ENCODE assay signal across 8 cellular contexts in genomic region chr16:77212736-77213541, GRCh38. TPM values are rescaled to one million over a fixed set of nuclear protein-coding genes. Genes with fewer than 3 reads are reported as not detected.
DNase-seq lines count a peak whose midpoint lies in the region; ATAC-seq, FAIRE-seq and TF ChIP-seq lines count a peak whose summit lies in the region.

No MANE protein-coding gene starts in this region.

- TF ChIP-seq EP300 in K562 (IDR thresholded peaks at IDR 0.05; ENCODE audit: low read length): no peak

- H2AFZ ChIP-seq in Loucy (ENCODE audit: low read length) (peak overlapping the region; percentile 92), K562 (ENCODE audit: low read depth, low read length) (peak overlapping the region; percentile 94)

- DNase-seq in G401 (ENCODE audit: low spot score) (peak; percentile 78), T-helper 2 cell (peak; percentile 43 to 70 (median 51)), K562 (ENCODE audit: extremely low read depth in 1 of 4, low spot score in 3 of 4) (peak; percentile 66 to 85 (median 83)), kidney epithelial cell (ENCODE audit: low read depth) (no peak), H4 (ENCODE audit: low spot score) (no peak)
- peak; percentile 66 to 74 for DNase-seq in stimulated activated CD4-positive, alpha-beta T cell treated with anti-CD3 and anti-CD28 coated beads, Interleukin-2, amount 100 ng/mL, for 48 hours

- H3K79me2 ChIP-seq in Loucy (ENCODE audit: insufficient read depth, low read length) (no peaks in the 10 kb centered on the region), K562 (ENCODE audit: control insufficient read depth, insufficient read depth, low read length) (no peaks in the 10 kb centered on the region)

- intact Hi-C loops in K562 (cut with micrococcal nuclease): no loop called here

- TF ChIP-seq POLR2A in K562 (conservative IDR thresholded peaks at IDR 0.05): no peak

- no peaks in the 10 kb centered on the region for H3K9me3 ChIP-seq in Loucy (ENCODE audit: insufficient read depth, low read depth, low read length)
- no peaks in the 10 kb centered on the region for H3K9me3 ChIP-seq in K562 (replicated peaks; ENCODE audit: control insufficient read depth, insufficient read depth, low read depth, low read length)

- no peaks in the 10 kb centered on the region for H4K20me1 ChIP-seq in Loucy (ENCODE audit: insufficient read depth, low read length, poor library complexity, severe bottlenecking)
- H4K20me1 ChIP-seq in K562 (replicated peaks; ENCODE audit: control insufficient read depth, insufficient read depth, low read length): no peaks in the 10 kb centered on the region; the same call in 1 of the 2 replicates

- ATAC-seq in GM21825 (IDR thresholded peaks at IDR 0.05; ENCODE audit: unreplicated experiment) (peak; percentile 66), K562 (peak; percentile 97)

- no peaks in the 10 kb centered on the region for H3K9me2 ChIP-seq in Loucy (replicated peaks; ENCODE audit: low read depth, low read length)

- H3K9me1 ChIP-seq in K562 (ENCODE audit: control insufficient read depth, insufficient read depth, low read length): no peaks in the 10 kb centered on the region

- H3K27me3 ChIP-seq in Loucy (ENCODE audit: insufficient read depth, low read length, poor library complexity, severe bottlenecking) (no peaks in the 10 kb centered on the region), K562 (ENCODE audit: control insufficient read depth in 2 of 2, insufficient read depth in 2 of 2, low read length in 2 of 2) (peaks cover 0 to 16% of the 10 kb centered on the region in 2 experiments; a peak in 3 of 5 replicates), kidney epithelial cell (ENCODE audit: control insufficient read depth, insufficient read depth, low read length) (no peaks in the 10 kb centered on the region)

- no peak for TF ChIP-seq RAD21 in K562 (CRISPR knock-in tag; conservative IDR thresholded peaks at IDR 0.05 in 1 of 2, IDR thresholded peaks at IDR 0.05 in 1 of 2)

- TF ChIP-seq CTCF in Loucy (conservative IDR thresholded peaks at IDR 0.05; ENCODE audit: low read length) (no peak), K562 (IDR thresholded peaks at IDR 0.05 in 2 of 3, conservative IDR thresholded peaks at IDR 0.05 in 1 of 3; ENCODE audit: insufficient read depth in 2 of 3, low read depth in 1 of 3, low read length in 3 of 3) (no peak), kidney epithelial cell (IDR thresholded peaks at IDR 0.05; ENCODE audit: insufficient read depth, low read length, poor library complexity, severe bottlenecking) (no peak)

- H3K27ac ChIP-seq in K562 (ENCODE audit: extremely low read depth, low read depth, low read length): no peak overlapping the region

- POLR2A ChIA-PET in K562 (lab: Yijun Ruan, JAX): no interaction called here

- 25% methylated on average over 36 of the region's 62 CpGs for WGBS in K562 (ENCODE audit: insufficient coverage, low coverage, missing lambda C conversion rate)

- peak; percentile 61 for FAIRE-seq in K562 (lab: Jason Lieb, UNC)

- no TSS peak for BruUV-seq in K562 (replicated peaks; lab: Mats Ljungman, UMichigan)

- H3F3A ChIP-seq in Loucy (ENCODE audit: low read depth): no peaks in the 10 kb centered on the region

- peak overlapping the region; percentile 77 for H3K4me3 ChIP-seq in Loucy (ENCODE audit: low read length, poor library complexity, severe bottlenecking)
- peak overlapping the region; percentile 59 for H3K4me3 ChIP-seq in K562
- H3K4me3 ChIP-seq in kidney epithelial cell (ENCODE audit: low read depth, low read length): peak overlapping the region; percentile 70

- CTCF ChIA-PET in K562 (lab: Yijun Ruan, JAX; ENCODE audit: low intra/inter-chr PET ratio): no interaction called here

- H3K4me2 ChIP-seq in Loucy (ENCODE audit: low read depth, low read length, poor library complexity, severe bottlenecking): peak overlapping the region; percentile 47
- peak overlapping the region; percentile 80 for H3K4me2 ChIP-seq in K562 (ENCODE audit: insufficient read depth, low read length)

- no peaks in the 10 kb centered on the region for H3K36me3 ChIP-seq in Loucy (ENCODE audit: insufficient read depth, low read length)
- no peaks in the 10 kb centered on the region for H3K36me3 ChIP-seq in K562 (ENCODE audit: control insufficient read depth, insufficient read depth, low read length)
- no peaks in the 10 kb centered on the region for H3K36me3 ChIP-seq in kidney epithelial cell (ENCODE audit: control insufficient read depth, insufficient read depth, low read length)

- peak overlapping the region; percentile 79 for H3K9ac ChIP-seq in Loucy (ENCODE audit: low read depth, low read length, poor library complexity, severe bottlenecking)
- H3K9ac ChIP-seq in K562 (ENCODE audit: insufficient read depth in 1 of 2, low read depth in 2 of 2, low read length in 2 of 2): peak overlapping the region; percentile 46 to 90; a peak in 3 of 4 replicates

- H3K4me1 ChIP-seq in Loucy (ENCODE audit: insufficient read depth, low read length, poor library complexity, severe bottlenecking): no peaks in the 10 kb centered on the region
- H3K4me1 ChIP-seq in K562 (replicated peaks in 1 of 2; ENCODE audit: control insufficient read depth in 2 of 2, insufficient read depth in 2 of 2, low read length in 2 of 2): peaks cover 0 to 17% of the 10 kb centered on the region in 2 experiments; a peak in 2 of 5 replicates

- in situ Hi-C loops in G401 (cut with HindIII; ENCODE audit: low sequenced_read_pairs) (no loop called here), K562 (cut with MboI) (no loop called here)

TF ChIP-seq in K562, 482 proteins besides CTCF, POLR2A, EP300 and RAD21 (continues in another document):
- TF ChIP-seq HSF4 (CRISPR knock-in tag; IDR thresholded peaks at IDR 0.05; ENCODE audit: borderline replicate concordance): no peak
- no peak for TF ChIP-seq SMC3 (conservative IDR thresholded peaks at IDR 0.05; ENCODE audit: insufficient read depth, low read depth, low read length)
- no peak for TF ChIP-seq CHAMP1 (IDR thresholded peaks at IDR 0.05)

RNA-seq across cellular contexts. Expression of gene SYCE1L, which starts 13.7 kb away (rescaled TPM):
- not detected in 2 replicates for total RNA-seq in G401 (2014; rRNA removed; shearing (Covaris generic))
- total RNA-seq in K562 (2011; cell fraction: chromatin; rRNA removed; ENCODE audit: low replicate concordance): not detected in 2 replicates
- not detected in 2 replicates for total RNA-seq in K562 (2011; cell fraction: nucleolus; rRNA removed)
- not detected in 2 replicates for total RNA-seq in K562 (2011; cell fraction: nucleoplasm; rRNA removed)
- total RNA-seq in K562 (2014; rRNA removed) (0.54 and 0.57 TPM in 2 replicates), K562 (2014; rRNA removed; fragmentation: Illumina TruSeq; extraction: Trizol) (not detected in 2 replicates), K562 (2015; rRNA removed; fragmentation: Illumina TruSeq; extraction: Trizol) (0.19 and 0.80 TPM in 2 replicates), K562 (2021) (2.7 and 3.4 TPM in 2 replicates), kidney epithelial cell (3.4 and 7.5 TPM in 2 replicates)
- polyA plus RNA-seq in K562 (2011; rRNA removed) (not detected in 2 replicates), K562 (2014; fragmentation: Illumina TruSeq; extraction: Trizol) (not detected in 2 replicates), K562 (2014; fragmentation: Nextera tagmentation; extraction: Ambion mirVana) (not detected), K562 (2014; rRNA removed) (1.3 and 1.4 TPM in 2 replicates)
- polyA plus RNA-seq in K562 (2011; cell fraction: cytosol; rRNA removed): 0.13 and 0.21 TPM in 2 replicates
- 0.87 and 1.8 TPM in 2 replicates for polyA plus RNA-seq in K562 (2011; cell fraction: nucleus; rRNA removed)
- polyA plus RNA-seq in K562 (2012): 0.78 and 0.87 TPM in 2 replicates
- not detected in 2 replicates for polyA minus RNA-seq in K562 (2011; rRNA and poly(A)+ RNA removed)
- not detected in 2 replicates for polyA minus RNA-seq in K562 (2011; cell fraction: cytosol; rRNA and poly(A)+ RNA removed)
- polyA minus RNA-seq in K562 (2011; cell fraction: nucleus; rRNA and poly(A)+ RNA removed): 0.54 TPM in 1 of 2 replicates, not detected in the other
- total RNA-seq in H4 (2014; rRNA removed; shearing (Covaris generic)): 0.68 TPM in 1 of 2 replicates, not detected in the other

RNA-seq across cellular contexts. Expression of gene MON1B, which starts 21.9 kb away (rescaled TPM):
- 0.92 and 2.0 TPM in 2 replicates for total RNA-seq in G401 (2014; rRNA removed; shearing (Covaris generic))
- 34.1 and 57.3 TPM in 2 replicates for total RNA-seq in K562 (2011; cell fraction: chromatin; rRNA removed; ENCODE audit: low replicate concordance)
- 30.7 and 34.0 TPM in 2 replicates for total RNA-seq in K562 (2011; cell fraction: nucleolus; rRNA removed)
- 39.2 and 48.4 TPM in 2 replicates for total RNA-seq in K562 (2011; cell fraction: nucleoplasm; rRNA removed)
- total RNA-seq in K562 (2014; rRNA removed): 13.4 and 18.7 TPM in 2 replicates
- 6.7 and 7.3 TPM in 2 replicates for total RNA-seq in K562 (2014; rRNA removed; fragmentation: Illumina TruSeq; extraction: Trizol)
- 7.8 TPM in 2 replicates for total RNA-seq in K562 (2015; rRNA removed; fragmentation: Illumina TruSeq; extraction: Trizol)
- 53.8 and 66.0 TPM in 2 replicates for total RNA-seq in K562 (2021)
- 12.6 and 16.4 TPM in 2 replicates for polyA plus RNA-seq in K562 (2011; rRNA removed)
- 15.9 and 30.6 TPM in 2 replicates for polyA plus RNA-seq in K562 (2011; cell fraction: cytosol; rRNA removed)
- 69.5 and 88.7 TPM in 2 replicates for polyA plus RNA-seq in K562 (2011; cell fraction: nucleus; rRNA removed)
- 19.9 and 41.0 TPM in 2 replicates for polyA plus RNA-seq in K562 (2012)
- polyA plus RNA-seq in K562 (2014; fragmentation: Illumina TruSeq; extraction: Trizol): 24.5 and 33.4 TPM in 2 replicates
- polyA plus RNA-seq in K562 (2014; fragmentation: Nextera tagmentation; extraction: Ambion mirVana): 1 to 10 TPM; 5.0 to 5.4 TPM
- 25.8 and 32.2 TPM in 2 replicates for polyA plus RNA-seq in K562 (2014; rRNA removed)
- 6.8 and 9.5 TPM in 2 replicates for polyA minus RNA-seq in K562 (2011; rRNA and poly(A)+ RNA removed)
- 13.3 and 14.4 TPM in 2 replicates for polyA minus RNA-seq in K562 (2011; cell fraction: cytosol; rRNA and poly(A)+ RNA removed)
- 16.4 and 17.6 TPM in 2 replicates for polyA minus RNA-seq in K562 (2011; cell fraction: nucleus; rRNA and poly(A)+ RNA removed)
- 30.0 and 57.1 TPM in 2 replicates for total RNA-seq in kidney epithelial cell
- total RNA-seq in H4 (2014; rRNA removed; shearing (Covaris generic)): 6.7 and 7.4 TPM in 2 replicates

Comparison
In these comparisons a context has a peak if more than half of its experiments do, and no peak if none do; other contexts are left out.
1. DNase-seq: peak in G401 (single experiment), T-helper 2 cell (5 of 5), K562 (4 of 4) and stimulated activated CD4-positive, alpha-beta T cell treated with anti-CD3 and anti-CD28 coated beads, Interleukin-2, amount 100 ng/mL, for 48 hours (2 of 2); none in kidney epithelial cell (single experiment) and H4 (single experiment).
2. Peak in every context shown above with its lines, with median percentiles within 50 percentile points of each other: H3K4me3 ChIP-seq.